Comparison of ENCODE assay signal across 31 cellular contexts in genomic region chrX:39899059-39899458, GRCh38.
"Had no signal": no experiment of that assay in that cellular context is flagged by ENCODE, and none has a peak within 500 bp of the region (broad histone marks: within the 10 kb centered on the region; RNA-seq: fewer than 3 reads in every experiment).

No MANE protein-coding gene starts in this region.

- H3K36me3 ChIP-seq: breast epithelium, Peyer's patch, SJSA1 had no signal

- H3K27me3 Mint-ChIP-seq: activated naive CD4-positive, alpha-beta T cell treated with anti-CD3 and anti-CD28 coated beads, Interleukin-2, amount 50 U/mL, for 24 hours had no signal

- H3K9me3 ChIP-seq: breast epithelium, Peyer's patch, SJSA1 had no signal

- H3K4me2 ChIP-seq: KMS-11 had no signal

- DNase-seq: activated CD4-positive, alpha-beta T cell treated with anti-CD3 and anti-CD28 coated beads for 4 hours; activated CD8-positive, alpha-beta memory T cell treated with anti-CD3 and anti-CD28 coated beads, Interleukin-2, amount 50 U/mL, for 48 hours; activated CD8-positive, alpha-beta T cell treated with anti-CD3 and anti-CD28 coated beads, Interleukin-2, amount 10 ng/mL, durations not matched to agents 7 days and 5 days; activated effector memory CD4-positive, alpha-beta T cell treated with Interleukin-2 at 50 U/mL for 16 hours; activated naive CD4-positive, alpha-beta T cell; activated T-cell treated with anti-CD3 and anti-CD28 coated beads, Interleukin-2, amount 50 U/mL, for 1 hour; aorta; caudate nucleus; MV-4-11; NCI-H1092 treated with DMSO at 0.1 percent for 48 hours; NCI-H1417 treated with DMSO at 0.1 percent for 48 hours; NCI-H1694; NCI-H2029; NCI-H2107; NCI-H345; NCI-H510A; NCI-H526 treated with DMSO at 0.1 percent for 48 hours; NCI-H82; NK-92 treated with Interleukin-12 subunit alpha and Interleukin-12 subunit beta, amount 100 ng/mL, for 24 hours; OCI-M1; Peyer's patch; SHP77; SW 1271 had no signal

- H3K4me1 ChIP-seq: Peyer's patch had no signal

- H3K9me3 Mint-ChIP-seq: activated naive CD4-positive, alpha-beta T cell treated with anti-CD3 and anti-CD28 coated beads, Interleukin-2, amount 50 U/mL, for 24 hours; activated T-helper 1 cell treated with anti-CD3 and anti-CD28 coated beads, Interleukin-12 subunit alpha, Interleukin-12 subunit beta, Interleukin-2, Interleukin-4 antibody, amounts not matched to agents 30 ng/mL and 10 ng/mL and 1 ng/mL, durations not matched to agents 14 hours and 24 hours and 36 hours; T-helper 1 cell treated with Interleukin-12 subunit alpha and Interleukin-12 subunit beta and Interleukin-4 antibody, amounts not matched to agents 30 μg/mL and 1 μg/mL, for 36 hours had no signal

- H3K27me3 ChIP-seq: Peyer's patch, SJSA1 had no signal

- H3K9ac ChIP-seq: KMS-11 had no signal

- H3K36me3 Mint-ChIP-seq: activated naive CD4-positive, alpha-beta T cell treated with anti-CD3 and anti-CD28 coated beads, Interleukin-2, amount 50 U/mL, for 24 hours had no signal

- H3K4me3 Mint-ChIP-seq: activated CD8-positive, alpha-beta T cell treated with anti-CD3 and anti-CD28 coated beads, Interleukin-2, amount 10 ng/mL, durations not matched to agents 7 days and 5 days; activated naive CD4-positive, alpha-beta T cell treated with anti-CD3 and anti-CD28 coated beads, Interleukin-2, amount 50 U/mL, for 24 hours; activated T-helper 1 cell treated with anti-CD3 and anti-CD28 coated beads, Interleukin-12 subunit alpha, Interleukin-12 subunit beta, Interleukin-2, Interleukin-4 antibody, amounts not matched to agents 30 ng/mL and 10 ng/mL and 1 ng/mL, durations not matched to agents 14 hours and 24 hours and 36 hours; T-helper 1 cell treated with Interleukin-12 subunit alpha and Interleukin-12 subunit beta and Interleukin-4 antibody, amounts not matched to agents 30 μg/mL and 1 μg/mL, for 36 hours had no signal

- H3K4me3 ChIP-seq: breast epithelium, Peyer's patch, SJSA1 had no signal

- H3K27ac Mint-ChIP-seq: activated CD8-positive, alpha-beta T cell treated with anti-CD3 and anti-CD28 coated beads, Interleukin-2, amount 10 ng/mL, durations not matched to agents 7 days and 5 days; activated naive CD4-positive, alpha-beta T cell treated with anti-CD3 and anti-CD28 coated beads, Interleukin-2, amount 50 U/mL, for 24 hours; activated T-helper 1 cell treated with anti-CD3 and anti-CD28 coated beads, Interleukin-12 subunit alpha, Interleukin-12 subunit beta, Interleukin-2, Interleukin-4 antibody, amounts not matched to agents 30 ng/mL and 10 ng/mL and 1 ng/mL, durations not matched to agents 14 hours and 24 hours and 36 hours; T-helper 1 cell treated with Interleukin-12 subunit alpha and Interleukin-12 subunit beta and Interleukin-4 antibody, amounts not matched to agents 30 μg/mL and 1 μg/mL, for 36 hours had no signal

- ATAC-seq: activated CD4-positive, CD25-positive, alpha-beta regulatory T cell treated with anti-CD3 and anti-CD28 coated beads, Interleukin-2, amount 50 U/mL, for 24 hours; activated CD8-positive, alpha-beta T cell treated with anti-CD3 and anti-CD28 coated beads, Interleukin-2, amount 10 ng/mL, durations not matched to agents 7 days and 5 days; SK-N-SH treated with all-trans-retinoic acid at 6 μM for 48 hours had no signal

- H3K27ac ChIP-seq: KMS-11, Peyer's patch had no signal
